In genomic region chr20:52585333-52585732, GRCh38 we compare ENCODE assay signal across 11 cellular contexts.
"Had no signal": no experiment of that assay in that cellular context is flagged by ENCODE, and none has a peak within 500 bp of the region (broad histone marks: within the 10 kb centered on the region; RNA-seq: fewer than 3 reads in every experiment).

No MANE protein-coding gene starts in this region.

- FAIRE-seq: H1, H54 had no signal

- H2AFZ ChIP-seq: GM23248, GM23338 had no signal

- H3K9ac ChIP-seq: GM23248 had no signal

- H3K4me3 Mint-ChIP-seq: GM23338, H9, HFFc6 had no signal

- H3K9me3 Mint-ChIP-seq: GM23338 had no signal

- DNase-seq: GM23248, GOT3, H7, H9, HCEC 1CT, HFFc6 had no signal

- H3K4me1 Mint-ChIP-seq: GM23338, H9 had no signal

- H3K36me3 ChIP-seq: HAP-1 had no signal

- ATAC-seq: GM23338, HCT116 had no signal

- H3K4me1 ChIP-seq: HAP-1 had no signal

- H3K27ac ChIP-seq: GM23248 had no signal

- H3K9me3 ChIP-seq: HAP-1 had no signal

- H3K4me3 ChIP-seq: GM23248, GM23338, HAP-1 had no signal

- H3K27ac Mint-ChIP-seq: GM23338, H9, HFFc6 had no signal

- H3K4me2 ChIP-seq: GM23338 had no signal
